ENCODE assay signal across 32 cellular contexts in genomic region chr20:50203951-50204937, GRCh38.
"Had no signal": no experiment of that assay in that cellular context is flagged by ENCODE, and none has a peak within 500 bp of the region (broad histone marks: within the 10 kb centered on the region; RNA-seq: fewer than 3 reads in every experiment).

No MANE protein-coding gene starts in this region.

- H3K9me3 ChIP-seq: adrenal gland, ascending aorta, colonic mucosa had no signal

- H3K4me3 ChIP-seq: adrenal gland, ascending aorta, breast epithelium, cardiac muscle cell, colonic mucosa had no signal

- H3K27ac ChIP-seq: adrenal gland, ascending aorta, breast epithelium, cardiac muscle cell, colonic mucosa, epithelial cell of prostate had no signal

- DNase-seq: activated CD4-positive, alpha-beta memory T cell treated with anti-CD3 and anti-CD28 coated beads, Interleukin-2, amount 10 ng/mL, durations not matched to agents 7 days and 5 days; activated CD4-positive, alpha-beta T cell treated with anti-CD3 and anti-CD28 coated beads for 1 hour; activated CD4-positive, alpha-beta T cell treated with anti-CD3 and anti-CD28 coated beads for 4 hours; activated CD4-positive, alpha-beta T cell treated with anti-CD3 and anti-CD28 coated beads, Interleukin-2, amount 10 ng/mL, durations not matched to agents 7 days and 5 days; activated CD4-positive, alpha-beta T cell treated with anti-CD3 and anti-CD28 coated beads, Interleukin-2, amount 50 U/mL, for 4 hours; activated CD4-positive, CD25-positive, alpha-beta regulatory T cell; activated CD8-positive, alpha-beta memory T cell treated with anti-CD3 and anti-CD28 coated beads, Interleukin-2, amount 50 U/mL, for 48 hours; activated gamma-delta T cell; activated naive CD4-positive, alpha-beta T cell; activated naive CD4-positive, alpha-beta T cell treated with anti-CD3 and anti-CD28 coated beads, Interleukin-2, amount 50 U/mL, for 16 hours; activated naive CD8-positive, alpha-beta T cell treated with anti-CD3 and anti-CD28 coated beads for 36 hours; activated naive CD8-positive, alpha-beta T cell treated with anti-CD3 and anti-CD28 coated beads, Interleukin-2, amount 50 U/mL, for 24 hours; activated T-cell treated with anti-CD3 and anti-CD28 coated beads for 4 hours; activated T-cell treated with anti-CD3 and anti-CD28 coated beads, Interleukin-2, amount 50 U/mL, for 24 hours; activated T-cell treated with anti-CD3 and anti-CD28 coated beads, Interleukin-2, amount 50 U/mL, for 72 hours; adrenal gland; amygdala; central memory CD4-positive, alpha-beta T cell; cerebellar nuclear complex; colonic mucosa; effector CD8-positive, alpha-beta T cell; foreskin fibroblast; head of caudate nucleus; hippocampal formation; T-helper 2 cell had no signal

- H3K4me1 ChIP-seq: adrenal gland, ascending aorta, breast epithelium, colonic mucosa had no signal

- FAIRE-seq: endometrium, endothelial cell of umbilical vein, frontal cortex had no signal

- H3K27me3 ChIP-seq: adrenal gland, ascending aorta, breast epithelium, cardiac muscle cell, colonic mucosa had no signal

- H3K36me3 ChIP-seq: adrenal gland, breast epithelium, cardiac muscle cell, colonic mucosa had no signal

- ATAC-seq: activated naive CD8-positive, alpha-beta T cell treated with anti-CD3 and anti-CD28 coated beads, Interleukin-2, amount 50 U/mL, for 24 hours; activated T-cell treated with anti-CD3 and anti-CD28 coated beads, Interleukin-2, amount 50 U/mL, for 72 hours had no signal
